Comparison of ENCODE assay signal across 8 cellular contexts in genomic region chr16:9138731-9139501, GRCh38. TPM values are rescaled to one million over a fixed set of nuclear protein-coding genes. Genes with fewer than 3 reads are reported as not detected.
DNase-seq lines count a peak whose midpoint lies in the region; ATAC-seq and TF ChIP-seq lines count a peak whose summit lies in the region.

No MANE protein-coding gene starts in this region.

- TF ChIP-seq CTCF in CD14-positive monocyte (IDR thresholded peaks at IDR 0.05) (peak; percentile 89), chondrocyte (IDR thresholded peaks at IDR 0.05) (peak; percentile 92), right lobe of liver (IDR thresholded peaks at IDR 0.05) (peak; percentile 72 to 91 (median 86))

- no peak for TF ChIP-seq POLR2A in right lobe of liver (IDR thresholded peaks at IDR 0.05)

- H3K4me3 Mint-ChIP-seq in CD14-positive monocyte (peak overlapping the region in 1 of 2 donors; percentile 73), chondrocyte (ENCODE audit: unreplicated experiment) (peak overlapping the region; percentile 31)

- no peaks in the 10 kb centered on the region for H3K36me3 Mint-ChIP-seq in CD14-positive monocyte
- peaks cover 2% of the 10 kb centered on the region for H3K36me3 Mint-ChIP-seq in chondrocyte (ENCODE audit: low read depth)

- ATAC-seq in right lobe of liver, result peak; percentile 81 to 89 (median 84)

- H3K27ac ChIP-seq in right lobe of liver, result no peak overlapping the region

- intact Hi-C loops in CD14-positive monocyte (cut with micrococcal nuclease) (loop anchor here (10.0 kb wide), 3 partner anchors 174 to 234 kb away; partner anchors contain the start of gene USP7 (in 1 of the 2)), right lobe of liver (cut with DNase I) (no loop called here)

- peaks cover 12% of the 10 kb centered on the region for H3K4me1 Mint-ChIP-seq in CD14-positive monocyte
- peaks cover 9% of the 10 kb centered on the region for H3K4me1 Mint-ChIP-seq in chondrocyte (ENCODE audit: low read depth)

- no peak overlapping the region for H3K27ac Mint-ChIP-seq in CD14-positive monocyte
- no peak overlapping the region for H3K27ac Mint-ChIP-seq in chondrocyte (ENCODE audit: unreplicated experiment)

- DNase-seq in CD14-positive monocyte (ENCODE audit: low spot score), result peak; percentile 59
- DNase-seq in HCEC 1CT, result peak; percentile 50
- peak; percentile 65 for DNase-seq in NCI-H345 (lab: John Stamatoyannopoulos, UW)
- peak; percentile 80 for DNase-seq in activated CD4-positive, alpha-beta T cell treated with anti-CD3 and anti-CD28 coated beads for 48 hours
- DNase-seq in chondrocyte (ENCODE audit: low spot score), result peak; percentile 44
- DNase-seq in right lobe of liver, result peak; percentile 67 to 77 (median 77)
- peak; percentile 42 to 47 (median 42) for DNase-seq in stimulated activated CD4-positive, alpha-beta T cell treated with anti-CD3 and anti-CD28 coated beads, TNF-alpha, amount 100 ng/mL, for 4 hours (ENCODE audit: low read depth in 3 of 3)
- DNase-seq in foreskin melanocyte, result no peak

- H3K4me1 ChIP-seq in right lobe of liver, result peaks cover 0 to 9% (median 0%) of the 10 kb centered on the region in 4 donors

- H3K9me3 ChIP-seq in right lobe of liver, result no peaks in the 10 kb centered on the region

- H3K9me3 Mint-ChIP-seq in CD14-positive monocyte (no peaks in the 10 kb centered on the region), chondrocyte (ENCODE audit: low read depth) (no peaks in the 10 kb centered on the region)

- under 1% methylated on average over 13 of the region's 21 CpGs for WGBS in right lobe of liver (ENCODE audit: insufficient coverage, low coverage, low lambda C conversion rate, missing lambda C conversion rate)

- H3K27me3 ChIP-seq in right lobe of liver, result no peaks in the 10 kb centered on the region

- H3K27me3 Mint-ChIP-seq in CD14-positive monocyte (ENCODE audit: low read depth in 3 of 3) (peaks cover 25 to 28% (median 28%) of the 10 kb centered on the region in 3 donors), chondrocyte (ENCODE audit: low read depth) (no peaks in the 10 kb centered on the region)

- no peak overlapping the region for H3K4me3 ChIP-seq in right lobe of liver

- no peaks in the 10 kb centered on the region for H3K36me3 ChIP-seq in right lobe of liver

RNA-seq across cellular contexts. Expression of gene HAPSTR1, which starts 47.5 kb away (rescaled TPM):
- 10 to 100 TPM in 1 of 2 donors, 1 to 10 TPM in 1; 7.2 to 11.1 TPM for polyA plus RNA-seq in CD14-positive monocyte
- total RNA-seq in chondrocyte (82.5 to 84.3 TPM (median 83.0 TPM) in 3 replicates), right lobe of liver (10 to 100 TPM; 23.6 to 34.8 (median 28.3) TPM)

Comparison
In these comparisons a context has a peak if more than half of its experiments do, and no peak if none do; other contexts are left out.
1. intact Hi-C loops: an anchor here in CD14-positive monocyte (10.0 kb wide); none called in right lobe of liver.